1 cellular context compared by ENCODE assay signal in genomic region chr1:56284933-56285332, GRCh38.
TF ChIP-seq lines count a peak whose summit lies in the region.

No MANE protein-coding gene starts in this region.

TF ChIP-seq in HepG2, 621 proteins besides CTCF, POLR2A, EP300 and RAD21 (continued from another document and continues in another):
- 0 out of 2 replicates have a peak, but pooled peaks have one; percentile 46 for TF ChIP-seq ZNF609 (CRISPR knock-in tag; IDR thresholded peaks at IDR 0.05; ENCODE audit: borderline replicate concordance)
- TF ChIP-seq HOXA3 (CRISPR knock-in tag; IDR thresholded peaks at IDR 0.05): no peak
- no peak for TF ChIP-seq ZBTB2 (CRISPR knock-in tag; IDR thresholded peaks at IDR 0.05; ENCODE audit: low read depth)
- TF ChIP-seq ZBTB21 (CRISPR knock-in tag; IDR thresholded peaks at IDR 0.05): no peak
- no peak for TF ChIP-seq TOE1 (CRISPR knock-in tag; IDR thresholded peaks at IDR 0.05)
- no peak for TF ChIP-seq ELF4 (CRISPR knock-in tag; IDR thresholded peaks at IDR 0.05; ENCODE audit: borderline replicate concordance)
- TF ChIP-seq KDM5A (IDR thresholded peaks at IDR 0.05; ENCODE audit: borderline replicate concordance, low read length): no peak
- TF ChIP-seq NCOR1 (IDR thresholded peaks at IDR 0.05; ENCODE audit: borderline replicate concordance, low read length): 0 out of 2 replicates have a peak, but pooled peaks have one; percentile 43
- TF ChIP-seq RBM39 (IDR thresholded peaks at IDR 0.05; ENCODE audit: low read depth, low read length, poor library complexity, severe bottlenecking): no peak
- TF ChIP-seq HCFC1 (IDR thresholded peaks at IDR 0.05; ENCODE audit: low read depth, low read length): no peak
- no peak for TF ChIP-seq RXRA (CRISPR knock-in tag; IDR thresholded peaks at IDR 0.05)
- no peak for TF ChIP-seq ZNF646 (CRISPR knock-in tag; IDR thresholded peaks at IDR 0.05)
- TF ChIP-seq JUNB (CRISPR knock-in tag; IDR thresholded peaks at IDR 0.05; ENCODE audit: borderline replicate concordance): no peak
- no peak for TF ChIP-seq SRSF1 (optimal IDR thresholded peaks at IDR 0.05; ENCODE audit: low read depth, low read length)
- TF ChIP-seq MEIS1 (CRISPR knock-in tag; IDR thresholded peaks at IDR 0.05; ENCODE audit: borderline replicate concordance): 0 out of 2 replicates have a peak, but pooled peaks have one; percentile 37
- TF ChIP-seq NR2F6 (IDR thresholded peaks at IDR 0.05): no peak
- TF ChIP-seq NR2F6 (CRISPR knock-in tag; IDR thresholded peaks at IDR 0.05): 0 out of 2 replicates have a peak, but pooled peaks have one; percentile 18
- TF ChIP-seq BORCS8-MEF2B (CRISPR knock-in tag; IDR thresholded peaks at IDR 0.05): no peak
- no peak for TF ChIP-seq NR3C1 (CRISPR knock-in tag; IDR thresholded peaks at IDR 0.05)
- TF ChIP-seq ZNF703 (CRISPR knock-in tag; IDR thresholded peaks at IDR 0.05; ENCODE audit: borderline replicate concordance): no peak
- no peak for TF ChIP-seq ATF7-NPFF (CRISPR knock-in tag; IDR thresholded peaks at IDR 0.05; ENCODE audit: low read depth)
- no peak for TF ChIP-seq ZNF569 (CRISPR knock-in tag; IDR thresholded peaks at IDR 0.05; ENCODE audit: borderline replicate concordance)
- TF ChIP-seq DRAP1 (CRISPR knock-in tag; IDR thresholded peaks at IDR 0.05): no peak
- TF ChIP-seq ZFX (CRISPR knock-in tag; IDR thresholded peaks at IDR 0.05; ENCODE audit: low read depth): no peak; the same call in 1 of the 2 replicates
- no peak for TF ChIP-seq SOX6 (IDR thresholded peaks at IDR 0.05)
- peak; percentile 78 for TF ChIP-seq SOX6 (CRISPR knock-in tag; IDR thresholded peaks at IDR 0.05)
- peak; percentile 53; the same call in 1 of the 2 replicates for TF ChIP-seq ZNF772 (CRISPR knock-in tag; IDR thresholded peaks at IDR 0.05)
- no peak for TF ChIP-seq ZNF276 (CRISPR knock-in tag; IDR thresholded peaks at IDR 0.05; ENCODE audit: low read depth)
- no peak for TF ChIP-seq SMYD3 (CRISPR knock-in tag; IDR thresholded peaks at IDR 0.05)
- TF ChIP-seq FOXP4 (CRISPR knock-in tag; IDR thresholded peaks at IDR 0.05): peak; percentile 50; the same call in 1 of the 2 replicates
- 0 out of 2 replicates have a peak, but pooled peaks have one; percentile 41 for TF ChIP-seq TBX2 (CRISPR knock-in tag; IDR thresholded peaks at IDR 0.05; ENCODE audit: borderline replicate concordance)
- TF ChIP-seq ZBTB25 (CRISPR knock-in tag; IDR thresholded peaks at IDR 0.05): peak; percentile 55; the same call in 1 of the 2 replicates
- TF ChIP-seq LBX2 (CRISPR knock-in tag; IDR thresholded peaks at IDR 0.05; ENCODE audit: borderline replicate concordance): no peak
- TF ChIP-seq ZNF83 (CRISPR knock-in tag; IDR thresholded peaks at IDR 0.05; ENCODE audit: borderline replicate concordance): no peak
- TF ChIP-seq ZNF280D (CRISPR knock-in tag; IDR thresholded peaks at IDR 0.05): peak; percentile 90
- 0 out of 2 replicates have a peak, but pooled peaks have one; percentile 37 for TF ChIP-seq ZNF792 (CRISPR knock-in tag; IDR thresholded peaks at IDR 0.05)
- TF ChIP-seq PPARG (CRISPR knock-in tag; conservative IDR thresholded peaks at IDR 0.05): 0 out of 2 replicates have a peak, but pooled peaks have one; percentile 41
